18 cellular contexts compared by ENCODE assay signal in the genomic region with DNA sequence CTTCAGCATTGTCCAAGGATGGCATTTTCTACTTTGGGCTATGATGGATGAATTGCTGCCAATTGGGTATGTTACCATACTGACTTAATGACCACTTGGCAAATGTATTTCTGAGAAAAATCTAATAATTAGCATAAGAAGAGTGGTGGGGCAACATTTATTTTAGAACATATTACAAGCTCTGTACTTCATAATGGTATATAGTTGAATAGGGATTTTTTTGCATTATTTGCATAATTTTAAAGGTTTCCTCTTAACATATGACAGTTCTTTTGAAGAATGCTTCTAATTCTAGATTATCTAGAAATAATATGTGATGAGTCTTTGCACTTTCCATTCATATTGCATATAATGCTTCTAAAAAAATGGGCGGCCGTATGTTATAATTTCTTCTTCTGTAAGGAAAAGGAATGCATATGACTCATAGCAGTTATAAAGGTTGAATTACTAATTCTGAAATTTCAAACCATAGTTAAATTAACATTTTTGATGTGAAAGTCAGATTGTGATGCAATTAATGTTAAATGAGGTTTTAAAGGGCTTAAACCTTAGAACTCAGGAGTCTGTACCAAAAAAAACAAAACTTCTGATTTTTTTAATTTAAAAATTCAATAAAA.
DNase-seq lines count a peak whose midpoint lies in the region; ATAC-seq and TF ChIP-seq lines count a peak whose summit lies in the region.
"Had no signal": no experiment of that assay in that cellular context is flagged by ENCODE, and none has a peak within 500 bp of the region (broad histone marks: within the 10 kb centered on the region; RNA-seq: fewer than 3 reads in every experiment).

No MANE protein-coding gene starts in this region.

- H3K9me3 ChIP-seq in GM23248 (ENCODE audit: low read depth) = no peaks in the 10 kb centered on the region
- peaks cover 5% of the 10 kb centered on the region; the same call in 1 of the 2 replicates for H3K9me3 ChIP-seq in SK-N-SH
- peaks cover 6% of the 10 kb centered on the region for H3K9me3 ChIP-seq in trophoblast cell (ENCODE audit: insufficient read depth, low read depth, low read length)
- H3K9me3 ChIP-seq in HAP-1 = no peaks in the 10 kb centered on the region
- peaks cover 5% of the 10 kb centered on the region for H3K9me3 ChIP-seq in suprapubic skin
- H3K9me3 ChIP-seq: SJCRH30 had no signal

- no peak overlapping the region for H3K4ac ChIP-seq in trophoblast cell (ENCODE audit: low read depth, low read length)

- H3K4me3 ChIP-seq in GM23248 = no peak overlapping the region
- H3K4me3 ChIP-seq in SK-N-SH (ENCODE audit: low read depth in 2 of 2, low read length in 1 of 2) = no peak overlapping the region
- H3K4me3 ChIP-seq in trophoblast cell (ENCODE audit: low read depth, low read length) = no peak overlapping the region
- H3K4me3 ChIP-seq in HAP-1 = no peak overlapping the region
- no peak overlapping the region for H3K4me3 ChIP-seq in suprapubic skin
- H3K4me3 ChIP-seq: K562, SJCRH30 had no signal

- H3K9ac ChIP-seq in GM23248 (no peak overlapping the region), SK-N-SH (no peak overlapping the region), trophoblast cell (ENCODE audit: low read length) (no peak overlapping the region)

- no peak overlapping the region for H3K14ac ChIP-seq in trophoblast cell (ENCODE audit: low read length)

- H3K23ac ChIP-seq in trophoblast cell (ENCODE audit: low read length) = no peak overlapping the region

- no peaks in the 10 kb centered on the region for H3K36me3 ChIP-seq in GM23248 (ENCODE audit: low read depth)
- H3K36me3 ChIP-seq in SK-N-SH (replicated peaks in 1 of 2; ENCODE audit: control insufficient read depth in 1 of 2, insufficient read depth in 2 of 2, low read length in 1 of 2) = no peaks in the 10 kb centered on the region
- no peaks in the 10 kb centered on the region for H3K36me3 ChIP-seq in trophoblast cell (ENCODE audit: control insufficient read depth in 1 of 2, insufficient read depth in 2 of 2, low read length in 2 of 2)
- H3K36me3 ChIP-seq in HAP-1 (replicated peaks) = no peaks in the 10 kb centered on the region
- no peaks in the 10 kb centered on the region for H3K36me3 ChIP-seq in suprapubic skin
- H3K36me3 ChIP-seq: SJCRH30 had no signal

- no peak for TF ChIP-seq EP300 in SK-N-SH (IDR thresholded peaks at IDR 0.05; ENCODE audit: borderline replicate concordance in 1 of 2, low read depth in 1 of 2, low read length in 1 of 2)
- no peak for TF ChIP-seq EP300 in suprapubic skin (IDR thresholded peaks at IDR 0.05)

- no peaks in the 10 kb centered on the region for H3K27me3 ChIP-seq in GM23248 (replicated peaks; ENCODE audit: insufficient read depth)
- no peaks in the 10 kb centered on the region for H3K27me3 ChIP-seq in SK-N-SH (ENCODE audit: insufficient read depth)
- no peaks in the 10 kb centered on the region for H3K27me3 ChIP-seq in trophoblast cell (ENCODE audit: insufficient read depth, low read length)
- no peaks in the 10 kb centered on the region for H3K27me3 ChIP-seq in HAP-1 (ENCODE audit: low read depth)
- no peaks in the 10 kb centered on the region for H3K27me3 ChIP-seq in suprapubic skin
- H3K27me3 ChIP-seq: SJCRH30 had no signal

- in situ Hi-C loops in GM23248 (cut with MboI) (no loop called here), HAP-1 (cut with MboI; ENCODE audit: low sequenced_read_pairs) (no loop called here)

- intact Hi-C loops in left cardiac atrium (cut with DNase I) = no loop called here

- H4K20me1 ChIP-seq in GM23248 (ENCODE audit: insufficient read depth) = no peaks in the 10 kb centered on the region
- H4K20me1 ChIP-seq in SK-N-SH (ENCODE audit: insufficient read depth) = no peaks in the 10 kb centered on the region

- H3K9me2 ChIP-seq in GM23248 (ENCODE audit: insufficient read depth) (no peaks in the 10 kb centered on the region), SK-N-SH (no peaks in the 10 kb centered on the region)

- H3K27ac ChIP-seq in GM23248 (peak overlapping the region; percentile 34; the same call in 1 of the 2 replicates), SK-N-SH (ENCODE audit: low read depth in 2 of 2, low read length in 1 of 2) (no peak overlapping the region), trophoblast cell (ENCODE audit: low read depth, low read length) (no peak overlapping the region), suprapubic skin (no peak overlapping the region)
- H3K27ac ChIP-seq: SJCRH30 had no signal

- no peak overlapping the region for H2BK12ac ChIP-seq in trophoblast cell (ENCODE audit: low read length)

- peaks cover 12% of the 10 kb centered on the region; the same call in 1 of the 2 replicates for H3K4me1 ChIP-seq in GM23248 (ENCODE audit: insufficient read depth)
- no peaks in the 10 kb centered on the region for H3K4me1 ChIP-seq in SK-N-SH (ENCODE audit: control insufficient read depth in 1 of 2, insufficient read depth in 2 of 2, low read depth in 1 of 2, low read length in 1 of 2)
- no peaks in the 10 kb centered on the region for H3K4me1 ChIP-seq in trophoblast cell (ENCODE audit: control insufficient read depth in 1 of 2, insufficient read depth in 2 of 2, low read length in 2 of 2)
- no peaks in the 10 kb centered on the region for H3K4me1 ChIP-seq in HAP-1
- no peaks in the 10 kb centered on the region for H3K4me1 ChIP-seq in suprapubic skin
- H3K4me1 ChIP-seq: SJCRH30 had no signal

- no peak for TF ChIP-seq RAD21 in SK-N-SH (IDR thresholded peaks at IDR 0.05; ENCODE audit: low read length)

- H2BK5ac ChIP-seq in trophoblast cell (ENCODE audit: low read depth, low read length, poor library complexity) = no peak overlapping the region

- TF ChIP-seq CTCF in SK-N-SH (IDR thresholded peaks at IDR 0.05) = no peak
- TF ChIP-seq CTCF in suprapubic skin (IDR thresholded peaks at IDR 0.05) = no peak

- H2AFZ ChIP-seq in GM23248 (no peak overlapping the region), SK-N-SH (ENCODE audit: low read depth) (no peak overlapping the region), trophoblast cell (ENCODE audit: insufficient read depth, low read length, poor library complexity) (no peak overlapping the region)

- H3K4me2 ChIP-seq in GM23248 (ENCODE audit: unreplicated experiment) (no peak overlapping the region), SK-N-SH (no peak overlapping the region; the same call in 1 of the 2 replicates), trophoblast cell (ENCODE audit: low read length) (no peak overlapping the region)

- H4K91ac ChIP-seq in trophoblast cell (ENCODE audit: low read depth, low read length) = no peak overlapping the region

- H3K79me2 ChIP-seq in GM23248 (ENCODE audit: insufficient read depth) (no peaks in the 10 kb centered on the region), SK-N-SH (ENCODE audit: insufficient read depth) (no peaks in the 10 kb centered on the region), trophoblast cell (ENCODE audit: control insufficient read depth, insufficient read depth, low read length, poor library complexity) (no peaks in the 10 kb centered on the region)

- WGBS in GM23248 (ENCODE audit: low coverage in 1 of 2, low lambda C conversion rate in 2 of 2, missing lambda C conversion rate in 2 of 2), 2 experiments = 46 to 57% methylated on average over 2 of the region's 2 CpGs
- 41% methylated on average over 2 of the region's 2 CpGs for WGBS in SK-N-SH (ENCODE audit: low lambda C conversion rate)
- WGBS in trophoblast cell (ENCODE audit: extremely low coverage, insufficient coverage, insufficient read length) = no CpG with 5 or more reads among the region's 2 CpGs
- 83% methylated on average over 2 of the region's 2 CpGs for WGBS in suprapubic skin

- H3K79me1 ChIP-seq in trophoblast cell (ENCODE audit: low read length) = no peaks in the 10 kb centered on the region

- H3K18ac ChIP-seq in trophoblast cell (ENCODE audit: low read length) = no peak overlapping the region

- no peak overlapping the region for H4K12ac ChIP-seq in trophoblast cell (ENCODE audit: low read depth, low read length)

- no peak for TF ChIP-seq POLR2A in suprapubic skin (IDR thresholded peaks at IDR 0.05)

- ATAC-seq in left cardiac atrium = no peak
- ATAC-seq: HCT116, K562 had no signal

- no peak overlapping the region for H2BK120ac ChIP-seq in trophoblast cell (ENCODE audit: insufficient read depth, low read length, poor library complexity)

- H2AK5ac ChIP-seq in trophoblast cell (ENCODE audit: low read length) = no peak overlapping the region

- H3F3A ChIP-seq in GM23248 (ENCODE audit: insufficient read depth) (no peaks in the 10 kb centered on the region), SK-N-SH (replicated peaks; ENCODE audit: insufficient read depth) (peaks cover 11% of the 10 kb centered on the region)

- CTCF ChIA-PET in SK-N-SH (lab: Yijun Ruan, JAX) = no interaction called here

- DNase-seq in GM23248 (peak; percentile 48), SK-N-SH (no peak), fibroblast of gingiva (ENCODE audit: low read depth) (peak; percentile 10), putamen (ENCODE audit: low spot score) (peak; percentile 15), trophoblast cell (no peak), HAP-1 (ENCODE audit: low spot score in 2 of 2) (no peak), left cardiac atrium (no peak), suprapubic skin (ENCODE audit: low spot score in 2 of 2) (no peak)
- DNase-seq: ACHN, AML-193, COR-L47, NCI-H1048, NCI-H2081 treated with DMSO at 0.1 percent for 48 hours, NCI-H510A, SJCRH30, SW 1271 had no signal

- POLR2A ChIA-PET in SK-N-SH (lab: Yijun Ruan, JAX) = no interaction called here

- no peak overlapping the region for H4K8ac ChIP-seq in trophoblast cell (ENCODE audit: low read depth, low read length)

TF ChIP-seq in SK-N-SH, 30 proteins besides CTCF, POLR2A, EP300 and RAD21:
- TF ChIP-seq TAF1 (IDR thresholded peaks at IDR 0.05; ENCODE audit: borderline replicate concordance, low read depth, low read length) (no peak), YY1 (IDR thresholded peaks at IDR 0.05; ENCODE audit: low read depth) (no peak), CHD2 (IDR thresholded peaks at IDR 0.05; ENCODE audit: low read length, partially characterized antibody) (no peak), FOSL2 (IDR thresholded peaks at IDR 0.05; ENCODE audit: borderline replicate concordance, low read depth) (peak; percentile 55; the same call in 1 of the 2 replicates), TCF12 (IDR thresholded peaks at IDR 0.05) (0 out of 2 replicates have a peak, but pooled peaks have one; percentile 10), JUND (IDR thresholded peaks at IDR 0.05) (peak; percentile 52)
- TF ChIP-seq, protein P1, sequence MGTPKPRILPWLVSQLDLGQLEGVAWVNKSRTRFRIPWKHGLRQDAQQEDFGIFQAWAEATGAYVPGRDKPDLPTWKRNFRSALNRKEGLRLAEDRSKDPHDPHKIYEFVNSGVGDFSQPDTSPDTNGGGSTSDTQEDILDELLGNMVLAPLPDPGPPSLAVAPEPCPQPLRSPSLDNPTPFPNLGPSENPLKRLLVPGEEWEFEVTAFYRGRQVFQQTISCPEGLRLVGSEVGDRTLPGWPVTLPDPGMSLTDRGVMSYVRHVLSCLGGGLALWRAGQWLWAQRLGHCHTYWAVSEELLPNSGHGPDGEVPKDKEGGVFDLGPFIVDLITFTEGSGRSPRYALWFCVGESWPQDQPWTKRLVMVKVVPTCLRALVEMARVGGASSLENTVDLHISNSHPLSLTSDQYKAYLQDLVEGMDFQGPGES (IDR thresholded peaks at IDR 0.05; ENCODE audit: low read depth, low read length) = no peak

Comparison
In these comparisons a context has a peak if more than half of its experiments do, and no peak if none do; other contexts are left out.
1. DNase-seq: peak in GM23248 (single experiment), fibroblast of gingiva (single experiment) and putamen (single experiment); none in SK-N-SH (single experiment), trophoblast cell (0 of 2), HAP-1 (0 of 2), left cardiac atrium (single experiment) and suprapubic skin (0 of 2).